8 cellular contexts compared by ENCODE assay signal in genomic region chr14:51880810-51881580, GRCh38. TPM values are rescaled to one million over a fixed set of nuclear protein-coding genes. Genes with fewer than 3 reads are reported as not detected.
A peak's percentile ranks its signal among the peaks of the same experiment; 100 is the strongest.
DNase-seq lines count a peak whose midpoint lies in the region; ATAC-seq and TF ChIP-seq lines count a peak whose summit lies in the region.

No MANE protein-coding gene starts in this region.

- peaks cover 0 to 1% (median 0%) of the 10 kb centered on the region in 3 donors for H3K27me3 Mint-ChIP-seq in CD14-positive monocyte (ENCODE audit: low read depth in 3 of 3)

- peak overlapping the region; percentile 49 to 93 (median 85) for H3K27ac Mint-ChIP-seq in CD14-positive monocyte

- ATAC-seq in GM19035 (IDR thresholded peaks at IDR 0.05; ENCODE audit: unreplicated experiment) (peak; percentile 62), HG03066 (IDR thresholded peaks at IDR 0.05; ENCODE audit: low read depth, unreplicated experiment) (peak; percentile 58), HG03097 (IDR thresholded peaks at IDR 0.05; ENCODE audit: low FRiP score, unreplicated experiment) (no peak)

- no peak for TF ChIP-seq CTCF in CD14-positive monocyte (IDR thresholded peaks at IDR 0.05)

- peaks cover 0 to 2% (median 0%) of the 10 kb centered on the region in 7 donors for H3K9me3 Mint-ChIP-seq in CD14-positive monocyte

- peaks cover 45 to 49% of the 10 kb centered on the region in 2 donors for H3K36me3 Mint-ChIP-seq in CD14-positive monocyte

- DNase-seq in CD14-positive monocyte (ENCODE audit: low spot score): peak; percentile 52
- peak; percentile 36 for DNase-seq in fibroblast of gingiva (ENCODE audit: low read depth)
- DNase-seq in SKM-1 (lab: John Stamatoyannopoulos, UW; ENCODE audit: unreplicated experiment): no peak
- DNase-seq in NCI-H1048 (lab: John Stamatoyannopoulos, UW): no peak
- no peak for DNase-seq in activated CD4-positive, alpha-beta T cell treated with anti-CD3 and anti-CD28 coated beads for 1 hour

- intact Hi-C loops in CD14-positive monocyte (cut with micrococcal nuclease): loop anchor here (5.0 kb wide), 1 partner anchor 34 kb away; no protein-coding TSS in a partner anchor

- H3K4me3 Mint-ChIP-seq in CD14-positive monocyte: no peak overlapping the region

- H3K4me1 Mint-ChIP-seq in CD14-positive monocyte: peaks cover 62% of the 10 kb centered on the region

RNA-seq across cellular contexts. Expression of gene GNG2, which starts 20.6 kb away (rescaled TPM):
- polyA plus RNA-seq in CD14-positive monocyte: 100 to 1,000 TPM; 146 to 151 TPM

Comparison
In these comparisons a context has a peak if more than half of its experiments do, and no peak if none do; other contexts are left out.
1. DNase-seq: peak in CD14-positive monocyte (single experiment) and fibroblast of gingiva (single experiment); none in SKM-1 (single experiment), NCI-H1048 (single experiment) and activated CD4-positive, alpha-beta T cell treated with anti-CD3 and anti-CD28 coated beads for 1 hour (single experiment).